In genomic region chr18:63446266-63446665, GRCh38 we compare ENCODE assay signal across 20 cellular contexts. TPM values are rescaled to one million over a fixed set of nuclear protein-coding genes. Genes with fewer than 3 reads are reported as not detected.
"Had no signal": no experiment of that assay in that cellular context is flagged by ENCODE, and none has a peak within 500 bp of the region (broad histone marks: within the 10 kb centered on the region; RNA-seq: fewer than 3 reads in every experiment).

No MANE protein-coding gene starts in this region.

- H3K27ac ChIP-seq: adrenal gland, left ventricle myocardium inferior, neutrophil, parathyroid adenoma, thyroid gland had no signal

- H3K4me3 ChIP-seq: adrenal gland, left ventricle myocardium inferior, mucosa of descending colon, thyroid gland, uterus had no signal

- H3K27me3 Mint-ChIP-seq: activated naive CD4-positive, alpha-beta T cell treated with anti-CD3 and anti-CD28 coated beads, Interleukin-2, amount 50 U/mL, for 24 hours had no signal

- H3K4me1 ChIP-seq: adrenal gland, left ventricle myocardium inferior, parathyroid adenoma, thyroid gland had no signal

- H3K4me3 Mint-ChIP-seq: activated naive CD4-positive, alpha-beta T cell treated with anti-CD3 and anti-CD28 coated beads, Interleukin-2, amount 50 U/mL, for 24 hours; activated T-cell treated with anti-CD3 and anti-CD28 coated beads, Interleukin-2, amount 50 U/mL, for 4 hours; effector memory CD8-positive, alpha-beta T cell; naive thymus-derived CD4-positive, alpha-beta T cell had no signal

- H3K27me3 ChIP-seq: neutrophil, thyroid gland, uterus had no signal

- H3K9me3 ChIP-seq: adrenal gland, left ventricle myocardium inferior, mucosa of descending colon, neutrophil, thyroid gland, uterus had no signal

- H3K36me3 Mint-ChIP-seq: activated naive CD4-positive, alpha-beta T cell treated with anti-CD3 and anti-CD28 coated beads, Interleukin-2, amount 50 U/mL, for 24 hours; memory B cell; naive thymus-derived CD4-positive, alpha-beta T cell had no signal

- H3K4me1 Mint-ChIP-seq: activated naive CD4-positive, alpha-beta T cell treated with anti-CD3 and anti-CD28 coated beads, Interleukin-2, amount 50 U/mL, for 24 hours; naive thymus-derived CD4-positive, alpha-beta T cell had no signal

- H3K36me3 ChIP-seq: adrenal gland, left ventricle myocardium inferior, neutrophil, thyroid gland, uterus had no signal

- ATAC-seq: activated T-cell treated with anti-CD3 and anti-CD28 coated beads, Interleukin-2, amount 50 U/mL, for 4 hours; effector memory CD8-positive, alpha-beta T cell; mucosa of descending colon; naive thymus-derived CD4-positive, alpha-beta T cell had no signal

- H3K27ac Mint-ChIP-seq: activated naive CD4-positive, alpha-beta T cell treated with anti-CD3 and anti-CD28 coated beads, Interleukin-2, amount 50 U/mL, for 24 hours; effector memory CD8-positive, alpha-beta T cell; memory B cell; naive thymus-derived CD4-positive, alpha-beta T cell had no signal

- H3K9me3 Mint-ChIP-seq: activated naive CD4-positive, alpha-beta T cell treated with anti-CD3 and anti-CD28 coated beads, Interleukin-2, amount 50 U/mL, for 24 hours; activated T-cell treated with anti-CD3 and anti-CD28 coated beads, Interleukin-2, amount 50 U/mL, for 4 hours; effector memory CD8-positive, alpha-beta T cell; memory B cell; naive thymus-derived CD4-positive, alpha-beta T cell had no signal

- DNase-seq: activated CD4-positive, CD25-positive, alpha-beta regulatory T cell treated with anti-CD3 and anti-CD28 coated beads, Interleukin-2, amount 50 U/mL, for 72 hours; activated effector memory CD4-positive, alpha-beta T cell treated with anti-CD3 and anti-CD28 coated beads, Interleukin-2, amount 50 U/mL, for 16 hours; activated T-cell treated with anti-CD3 and anti-CD28 coated beads, Interleukin-2, amount 50 U/mL, for 4 hours; adrenal gland; dermis blood vessel endothelial cell; effector memory CD8-positive, alpha-beta T cell; hippocampal formation; left ventricle myocardium inferior; mucosa of descending colon; naive thymus-derived CD4-positive, alpha-beta T cell; stimulated activated CD4-positive, alpha-beta T cell treated with anti-CD3 and anti-CD28 coated beads, Interleukin-1b, Interleukin-23, amount 100 ng/mL, for 48 hours; T-helper 9 cell; thyroid gland; uterus had no signal

RNA-seq across cellular contexts. Expression of gene SERPINB5, which starts 30.5 kb away (rescaled TPM):
- total RNA-seq: activated T-cell treated with anti-CD3 and anti-CD28 coated beads, Interleukin-2, amount 50 U/mL, for 4 hours; chondrocyte; glomerular endothelial cell; left ventricle myocardium inferior; naive thymus-derived CD4-positive, alpha-beta T cell; thyroid gland had no signal
